ENCODE assay signal across 19 cellular contexts in the genomic region with DNA sequence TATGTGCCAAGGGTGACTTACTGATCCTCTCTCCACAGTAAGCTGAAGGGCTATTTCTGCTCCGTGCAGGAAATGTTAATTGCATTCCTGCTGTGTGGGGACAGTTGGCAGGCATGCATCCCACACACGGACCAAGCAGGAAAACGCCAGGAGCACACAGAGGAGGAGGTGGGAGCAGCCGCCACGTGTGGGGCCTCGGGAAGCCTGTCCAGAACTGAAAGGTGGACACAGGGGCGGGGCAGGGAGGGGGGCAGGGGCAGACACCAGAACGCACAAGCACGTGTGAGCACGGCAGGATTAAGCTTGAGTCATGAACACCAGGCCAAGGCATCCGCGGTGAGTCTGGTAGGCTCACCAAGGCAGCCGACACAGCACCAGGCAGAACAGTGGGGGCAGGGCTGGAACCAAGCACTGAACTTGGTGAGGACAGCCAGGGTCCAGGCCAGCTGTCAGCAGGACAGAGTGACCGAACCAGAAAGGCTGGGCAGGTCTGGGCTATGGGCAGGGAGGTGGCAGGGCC.
DNase-seq lines count a peak whose midpoint lies in the region; ATAC-seq, FAIRE-seq and TF ChIP-seq lines count a peak whose summit lies in the region.
"Had no signal": no experiment of that assay in that cellular context is flagged by ENCODE, and none has a peak within 500 bp of the region (broad histone marks: within the 10 kb centered on the region; RNA-seq: fewer than 3 reads in every experiment).

No MANE protein-coding gene starts in this region.

- H3K4me3 ChIP-seq in pancreas (no peak overlapping the region), adrenal gland (no peak overlapping the region)
- H3K4me3 ChIP-seq: BLaER1 treated with 17β-estradiol and CSF1 and Interleukin-3, amounts not matched to agents 10 nM and 100 nM; mucosa of descending colon; Peyer's patch; thoracic aorta had no signal

- H3K27ac ChIP-seq in pancreas (no peak overlapping the region), adrenal gland (no peak overlapping the region)
- H3K27ac ChIP-seq: BLaER1 treated with 17β-estradiol and CSF1 and Interleukin-3, amounts not matched to agents 10 nM and 100 nM; foreskin keratinocyte; Peyer's patch; thoracic aorta had no signal

- TF ChIP-seq CTCF in glutamatergic neuron (IDR thresholded peaks at IDR 0.05; ENCODE audit: partially characterized antibody, unreplicated experiment) (no peak), pancreas (IDR thresholded peaks at IDR 0.05) (no peak), progenitor cell of endocrine pancreas (IDR thresholded peaks at IDR 0.05; ENCODE audit: unreplicated experiment) (no peak), adrenal gland (IDR thresholded peaks at IDR 0.05) (no peak)

- TF ChIP-seq POLR2A in adrenal gland (IDR thresholded peaks at IDR 0.05): no peak

- H3K4me3 Mint-ChIP-seq in glutamatergic neuron (ENCODE audit: unreplicated experiment) (no peak overlapping the region), progenitor cell of endocrine pancreas (ENCODE audit: low read depth) (no peak overlapping the region)
- no peak overlapping the region for H3K4me3 Mint-ChIP-seq in stimulated activated naive CD8-positive, alpha-beta T cell treated with anti-CD3 and anti-CD28 coated beads, Interleukin-15, amount 100 ng/mL, for 72 hours
- H3K4me3 Mint-ChIP-seq: activated CD4-positive, alpha-beta T cell treated with anti-CD3 and anti-CD28 coated beads for 36 hours had no signal

- H3K9me3 Mint-ChIP-seq in glutamatergic neuron (ENCODE audit: unreplicated experiment): peaks cover 9% of the 10 kb centered on the region
- no peaks in the 10 kb centered on the region for H3K9me3 Mint-ChIP-seq in stimulated activated naive CD8-positive, alpha-beta T cell treated with anti-CD3 and anti-CD28 coated beads, Interleukin-15, amount 100 ng/mL, for 72 hours
- H3K9me3 Mint-ChIP-seq in progenitor cell of endocrine pancreas (ENCODE audit: low read depth): no peaks in the 10 kb centered on the region

- H3K27me3 ChIP-seq in pancreas (no peaks in the 10 kb centered on the region), adrenal gland (no peaks in the 10 kb centered on the region)
- H3K27me3 ChIP-seq: foreskin keratinocyte, Peyer's patch had no signal

- H3K27me3 Mint-ChIP-seq in glutamatergic neuron (ENCODE audit: unreplicated experiment) (peaks cover 14% of the 10 kb centered on the region), progenitor cell of endocrine pancreas (no peaks in the 10 kb centered on the region)
- no peaks in the 10 kb centered on the region for H3K27me3 Mint-ChIP-seq in stimulated activated naive CD8-positive, alpha-beta T cell treated with anti-CD3 and anti-CD28 coated beads, Interleukin-15, amount 100 ng/mL, for 72 hours
- H3K27me3 Mint-ChIP-seq: activated CD4-positive, alpha-beta T cell treated with anti-CD3 and anti-CD28 coated beads for 36 hours had no signal

- no peaks in the 10 kb centered on the region for H3K9me3 ChIP-seq in pancreas
- H3K9me3 ChIP-seq in adrenal gland (replicated peaks in 1 of 3): no peaks in the 10 kb centered on the region
- H3K9me3 ChIP-seq: mucosa of descending colon, Peyer's patch, thoracic aorta had no signal

- H3K4me1 ChIP-seq in pancreas (no peaks in the 10 kb centered on the region), adrenal gland (replicated peaks in 1 of 2) (no peaks in the 10 kb centered on the region)
- H3K4me1 ChIP-seq: foreskin keratinocyte, Peyer's patch had no signal

- intact Hi-C loops in pancreas (cut with DNase I): no loop called here
- intact Hi-C loops in adrenal gland (cut with DNase I): no loop called here

- DNase-seq in ELR (ENCODE audit: low read depth): peak; percentile 16
- peak; percentile 59 for DNase-seq in astrocyte of the hippocampus (ENCODE audit: low read depth, low spot score)
- no peak for DNase-seq in glutamatergic neuron
- peak in 2 of 6 donors; percentile 27 to 31 for DNase-seq in pancreas
- no peak for DNase-seq in stimulated activated naive CD8-positive, alpha-beta T cell treated with anti-CD3 and anti-CD28 coated beads, Interleukin-15, amount 100 ng/mL, for 72 hours
- DNase-seq in progenitor cell of endocrine pancreas (ENCODE audit: low spot score, unreplicated experiment): no peak
- no peak for DNase-seq in adrenal gland
- no peak for DNase-seq in CD1c-positive myeloid dendritic cell (ENCODE audit: extremely low spot score)
- DNase-seq: activated CD4-positive, alpha-beta T cell treated with anti-CD3 and anti-CD28 coated beads for 36 hours; activated CD8-positive, alpha-beta memory T cell treated with anti-CD3 and anti-CD28 coated beads, Interleukin-2, amount 50 U/mL, for 48 hours; activated gamma-delta T cell; amniotic stem cell; foreskin keratinocyte; mucosa of descending colon; NCI-H1417 treated with DMSO at 0.1 percent for 48 hours; Peyer's patch had no signal

- H3K36me3 ChIP-seq in pancreas (no peaks in the 10 kb centered on the region), adrenal gland (replicated peaks in 1 of 2) (no peaks in the 10 kb centered on the region)
- H3K36me3 ChIP-seq: thoracic aorta had no signal

- H3K27ac Mint-ChIP-seq in glutamatergic neuron (ENCODE audit: unreplicated experiment): peak overlapping the region; percentile 28
- no peak overlapping the region for H3K27ac Mint-ChIP-seq in stimulated activated naive CD8-positive, alpha-beta T cell treated with anti-CD3 and anti-CD28 coated beads, Interleukin-15, amount 100 ng/mL, for 72 hours
- H3K27ac Mint-ChIP-seq in progenitor cell of endocrine pancreas: no peak overlapping the region
- H3K27ac Mint-ChIP-seq: activated CD4-positive, alpha-beta T cell treated with anti-CD3 and anti-CD28 coated beads for 36 hours had no signal

- H3K36me3 Mint-ChIP-seq in glutamatergic neuron (ENCODE audit: unreplicated experiment) (peaks cover 4% of the 10 kb centered on the region), progenitor cell of endocrine pancreas (ENCODE audit: insufficient read depth) (peaks cover 12% of the 10 kb centered on the region)

- ATAC-seq in pancreas: peak; percentile 18 to 61 (median 58)
- ATAC-seq in stimulated activated naive CD8-positive, alpha-beta T cell treated with anti-CD3 and anti-CD28 coated beads, Interleukin-15, amount 100 ng/mL, for 72 hours: no peak
- ATAC-seq: activated CD4-positive, alpha-beta T cell treated with anti-CD3 and anti-CD28 coated beads for 36 hours; foreskin keratinocyte; left lobe of liver; mucosa of descending colon had no signal

- H3K4me1 Mint-ChIP-seq in glutamatergic neuron (ENCODE audit: low read depth, unreplicated experiment) (peaks cover 20% of the 10 kb centered on the region), progenitor cell of endocrine pancreas (ENCODE audit: low read depth) (peaks cover 2% of the 10 kb centered on the region)
- peaks cover 33% of the 10 kb centered on the region for H3K4me1 Mint-ChIP-seq in stimulated activated naive CD8-positive, alpha-beta T cell treated with anti-CD3 and anti-CD28 coated beads, Interleukin-15, amount 100 ng/mL, for 72 hours

- FAIRE-seq in pancreas (lab: Jason Lieb, UNC): no peak

- 66 to 72% methylated on average over 14 of the region's 14 CpGs for WGBS in pancreas, 2 donors
- WGBS in adrenal gland, 4 donors: 73 to 86% (median 76%) methylated on average over 11 to 14 of the region's 14 CpGs

Comparison
In these comparisons a context has a peak if more than half of its experiments do, and no peak if none do; other contexts are left out.
1. DNase-seq: peak in ELR (single experiment) and astrocyte of the hippocampus (single experiment); none in glutamatergic neuron (single experiment), stimulated activated naive CD8-positive, alpha-beta T cell treated with anti-CD3 and anti-CD28 coated beads, Interleukin-15, amount 100 ng/mL, for 72 hours (0 of 2), progenitor cell of endocrine pancreas (single experiment), adrenal gland (0 of 7) and CD1c-positive myeloid dendritic cell (single experiment).